ENCODE assay signal across 19 cellular contexts in genomic region chr3:60024400-60024799, GRCh38.
DNase-seq lines count a peak whose midpoint lies in the region; ATAC-seq and TF ChIP-seq lines count a peak whose summit lies in the region.
"Had no signal": no experiment of that assay in that cellular context is flagged by ENCODE, and none has a peak within 500 bp of the region (broad histone marks: within the 10 kb centered on the region; RNA-seq: fewer than 3 reads in every experiment).

No MANE protein-coding gene starts in this region.

- H3K27me3 ChIP-seq in CD4-positive, alpha-beta T cell (ENCODE audit: control insufficient read depth, insufficient read depth, low read length) = no peaks in the 10 kb centered on the region
- H3K27me3 ChIP-seq in naive thymus-derived CD4-positive, alpha-beta T cell (ENCODE audit: control insufficient read depth in 2 of 2, insufficient read depth in 2 of 2, low read length in 2 of 2) = no peaks in the 10 kb centered on the region
- H3K27me3 ChIP-seq: BE2C had no signal

- POLR2A ChIA-PET in CD4-positive, alpha-beta T cell (lab: Charles Lee) = interaction anchor here (0.6 to 8.0 kb wide), 5 partner anchors 14 to 190 kb away, joined by 3 to 66 read pairs (median 4); no protein-coding TSS in a partner anchor
- POLR2A ChIA-PET in naive thymus-derived CD4-positive, alpha-beta T cell (lab: Charles Lee) = interaction anchor here (0.6 to 24.0 kb wide), 10 partner anchors 13 to 251 kb away, joined by 3 to 295 read pairs (median 4); no protein-coding TSS in a partner anchor

- H3K4me3 Mint-ChIP-seq in activated T-cell treated with anti-CD3 and anti-CD28 coated beads, Interleukin-2, amount 50 U/mL, for 72 hours = peak overlapping the region in 1 of 2 donors; percentile 73
- H3K4me3 Mint-ChIP-seq in CD4-positive, alpha-beta T cell = peak overlapping the region; percentile 21
- peak overlapping the region in 9 of 10 donors; percentile 5 to 82 (median 55) for H3K4me3 Mint-ChIP-seq in naive thymus-derived CD4-positive, alpha-beta T cell
- H3K4me3 Mint-ChIP-seq in stimulated activated naive CD8-positive, alpha-beta T cell treated with anti-CD3 and anti-CD28 coated beads, Interleukin-15, amount 100 ng/mL, for 72 hours = no peak overlapping the region
- H3K4me3 Mint-ChIP-seq: HFFc6 had no signal

- no peaks in the 10 kb centered on the region for H3K27me3 Mint-ChIP-seq in activated T-cell treated with anti-CD3 and anti-CD28 coated beads, Interleukin-2, amount 50 U/mL, for 72 hours (ENCODE audit: low read depth)
- H3K27me3 Mint-ChIP-seq in CD4-positive, alpha-beta T cell = no peaks in the 10 kb centered on the region
- no peaks in the 10 kb centered on the region for H3K27me3 Mint-ChIP-seq in naive thymus-derived CD4-positive, alpha-beta T cell
- no peaks in the 10 kb centered on the region for H3K27me3 Mint-ChIP-seq in stimulated activated naive CD8-positive, alpha-beta T cell treated with anti-CD3 and anti-CD28 coated beads, Interleukin-15, amount 100 ng/mL, for 72 hours
- H3K27me3 Mint-ChIP-seq: CD4-positive, alpha-beta memory T cell had no signal

- TF ChIP-seq CTCF in CD4-positive, alpha-beta T cell (IDR thresholded peaks at IDR 0.05) = no peak

- peak overlapping the region; percentile 77 for H3K27ac Mint-ChIP-seq in activated T-cell treated with anti-CD3 and anti-CD28 coated beads, Interleukin-2, amount 50 U/mL, for 72 hours
- H3K27ac Mint-ChIP-seq in CD4-positive, alpha-beta T cell = peak overlapping the region; percentile 77
- H3K27ac Mint-ChIP-seq in naive thymus-derived CD4-positive, alpha-beta T cell = peak overlapping the region in 8 of 9 donors; percentile 85 to 96 (median 90)
- no peak overlapping the region for H3K27ac Mint-ChIP-seq in stimulated activated naive CD8-positive, alpha-beta T cell treated with anti-CD3 and anti-CD28 coated beads, Interleukin-15, amount 100 ng/mL, for 72 hours
- H3K27ac Mint-ChIP-seq: HFFc6 had no signal

- peaks cover 0 to 59% of the 10 kb centered on the region in 2 donors for H3K4me1 ChIP-seq in naive thymus-derived CD4-positive, alpha-beta T cell (ENCODE audit: control insufficient read depth in 2 of 2, insufficient read depth in 2 of 2, low read length in 2 of 2)
- H3K4me1 ChIP-seq: BE2C had no signal

- H3K4me1 Mint-ChIP-seq in activated T-cell treated with anti-CD3 and anti-CD28 coated beads, Interleukin-2, amount 50 U/mL, for 72 hours (ENCODE audit: low read depth) = peaks cover 77% of the 10 kb centered on the region
- peaks cover 86% of the 10 kb centered on the region for H3K4me1 Mint-ChIP-seq in CD4-positive, alpha-beta T cell (ENCODE audit: low read depth)
- peaks cover 30 to 100% (median 93%) of the 10 kb centered on the region in 7 donors for H3K4me1 Mint-ChIP-seq in naive thymus-derived CD4-positive, alpha-beta T cell
- peaks cover 47% of the 10 kb centered on the region for H3K4me1 Mint-ChIP-seq in stimulated activated naive CD8-positive, alpha-beta T cell treated with anti-CD3 and anti-CD28 coated beads, Interleukin-15, amount 100 ng/mL, for 72 hours

- no peaks in the 10 kb centered on the region for H3K9me3 ChIP-seq in CD4-positive, alpha-beta T cell (ENCODE audit: control insufficient read depth, low read length)
- H3K9me3 ChIP-seq in KOPT-K1 (ENCODE audit: insufficient read depth, low read length, poor library complexity, severe bottlenecking) = peaks cover 7% of the 10 kb centered on the region
- H3K9me3 ChIP-seq in naive thymus-derived CD4-positive, alpha-beta T cell (ENCODE audit: control insufficient read depth in 2 of 3, low read length in 3 of 3) = no peaks in the 10 kb centered on the region
- H3K9me3 ChIP-seq: BE2C had no signal

- intact Hi-C loops in CD4-positive, alpha-beta T cell (cut with DNase I, micrococcal nuclease) = no loop called here
- intact Hi-C loops in naive thymus-derived CD4-positive, alpha-beta T cell (cut with micrococcal nuclease) = no loop called here

- H3K27ac ChIP-seq in CD4-positive, alpha-beta T cell (ENCODE audit: low read depth, low read length) = no peak overlapping the region
- peak overlapping the region; percentile 60 for H3K27ac ChIP-seq in KOPT-K1 (ENCODE audit: low read depth, low read length, poor library complexity, severe bottlenecking)
- peak overlapping the region; percentile 61 for H3K27ac ChIP-seq in naive thymus-derived CD4-positive, alpha-beta T cell (ENCODE audit: low read depth, low read length)

- peak; percentile 15 to 58 for ATAC-seq in activated T-cell treated with anti-CD3 and anti-CD28 coated beads, Interleukin-2, amount 50 U/mL, for 72 hours (replicated peaks in 1 of 2)
- no peak for ATAC-seq in CD4-positive, alpha-beta T cell (ENCODE audit: poor library complexity)
- no peak for ATAC-seq in naive thymus-derived CD4-positive, alpha-beta T cell
- ATAC-seq in GM21423 (IDR thresholded peaks at IDR 0.05; ENCODE audit: unreplicated experiment) = no peak
- ATAC-seq in stimulated activated naive CD8-positive, alpha-beta T cell treated with anti-CD3 and anti-CD28 coated beads, Interleukin-15, amount 100 ng/mL, for 72 hours = no peak
- ATAC-seq: HCT116 had no signal

- H3K9me3 Mint-ChIP-seq in activated T-cell treated with anti-CD3 and anti-CD28 coated beads, Interleukin-2, amount 50 U/mL, for 72 hours = no peaks in the 10 kb centered on the region
- no peaks in the 10 kb centered on the region for H3K9me3 Mint-ChIP-seq in CD4-positive, alpha-beta T cell
- H3K9me3 Mint-ChIP-seq in naive thymus-derived CD4-positive, alpha-beta T cell = peaks cover 0 to 6% (median 0%) of the 10 kb centered on the region in 11 donors
- H3K9me3 Mint-ChIP-seq in stimulated activated naive CD8-positive, alpha-beta T cell treated with anti-CD3 and anti-CD28 coated beads, Interleukin-15, amount 100 ng/mL, for 72 hours = peaks cover 0 to 5% of the 10 kb centered on the region in 2 donors

- H3K36me3 ChIP-seq in KOPT-K1 (ENCODE audit: insufficient read depth, low read length) = peaks cover 11% of the 10 kb centered on the region
- no peaks in the 10 kb centered on the region for H3K36me3 ChIP-seq in naive thymus-derived CD4-positive, alpha-beta T cell (ENCODE audit: control insufficient read depth in 2 of 3, insufficient read depth in 3 of 3, low read length in 3 of 3)
- H3K36me3 ChIP-seq: BE2C had no signal

- CTCF ChIA-PET in CD4-positive, alpha-beta T cell (lab: Charles Lee) = interaction anchor here (1.1 to 1.8 kb wide), 2 partner anchors 11 to 22 kb away, joined by 3 read pairs; no protein-coding TSS in a partner anchor
- CTCF ChIA-PET in naive thymus-derived CD4-positive, alpha-beta T cell (lab: Charles Lee) = interaction anchor here (0.6 to 1.8 kb wide), 3 partner anchors 10 to 255 kb away, joined by 3 to 9 read pairs (median 3); no protein-coding TSS in a partner anchor

- no peak overlapping the region for H3K4me3 ChIP-seq in naive thymus-derived CD4-positive, alpha-beta T cell (ENCODE audit: low read length)

- DNase-seq in activated T-cell treated with anti-CD3 and anti-CD28 coated beads, Interleukin-2, amount 50 U/mL, for 72 hours = no peak
- no peak for DNase-seq in activated T-cell treated with anti-CD3 and anti-CD28 coated beads, Interleukin-2, amount 50 U/mL, for 1 hour
- no peak for DNase-seq in CD4-positive, alpha-beta T cell
- DNase-seq in naive thymus-derived CD4-positive, alpha-beta T cell = no peak
- no peak for DNase-seq in stimulated activated naive CD8-positive, alpha-beta T cell treated with anti-CD3 and anti-CD28 coated beads, Interleukin-15, amount 100 ng/mL, for 72 hours
- DNase-seq: ACHN; BE2C; C1 segment of cervical spinal cord; CD4-positive, alpha-beta memory T cell; DMS153; DMS79; GF-D8; GOT3; H7; HFFc6; IMR-90 had no signal

- H3K36me3 Mint-ChIP-seq in activated T-cell treated with anti-CD3 and anti-CD28 coated beads, Interleukin-2, amount 50 U/mL, for 72 hours (ENCODE audit: insufficient read depth in 2 of 2) = peaks cover 0 to 8% of the 10 kb centered on the region in 2 donors
- H3K36me3 Mint-ChIP-seq in CD4-positive, alpha-beta T cell (ENCODE audit: low read depth) = peaks cover 27% of the 10 kb centered on the region
- peaks cover 0 to 51% (median 39%) of the 10 kb centered on the region in 5 donors for H3K36me3 Mint-ChIP-seq in naive thymus-derived CD4-positive, alpha-beta T cell

Comparison
In these comparisons a context has a peak if more than half of its experiments do, and no peak if none do; other contexts are left out.
1. ATAC-seq: peak in activated T-cell treated with anti-CD3 and anti-CD28 coated beads, Interleukin-2, amount 50 U/mL, for 72 hours (2 of 2); none in CD4-positive, alpha-beta T cell (single experiment), naive thymus-derived CD4-positive, alpha-beta T cell (single experiment), GM21423 (single experiment) and stimulated activated naive CD8-positive, alpha-beta T cell treated with anti-CD3 and anti-CD28 coated beads, Interleukin-15, amount 100 ng/mL, for 72 hours (single experiment).
2. H3K27ac Mint-ChIP-seq: peak in activated T-cell treated with anti-CD3 and anti-CD28 coated beads, Interleukin-2, amount 50 U/mL, for 72 hours (single experiment), CD4-positive, alpha-beta T cell (single experiment) and naive thymus-derived CD4-positive, alpha-beta T cell (8 of 9); none in stimulated activated naive CD8-positive, alpha-beta T cell treated with anti-CD3 and anti-CD28 coated beads, Interleukin-15, amount 100 ng/mL, for 72 hours (0 of 2).
3. H3K4me3 Mint-ChIP-seq: peak in CD4-positive, alpha-beta T cell (single experiment) and naive thymus-derived CD4-positive, alpha-beta T cell (9 of 10); none in stimulated activated naive CD8-positive, alpha-beta T cell treated with anti-CD3 and anti-CD28 coated beads, Interleukin-15, amount 100 ng/mL, for 72 hours (0 of 2).